7 cellular contexts compared by ENCODE assay signal in genomic region chr17:82917656-82918345, GRCh38.
DNase-seq lines count a peak whose midpoint lies in the region; ATAC-seq and TF ChIP-seq lines count a peak whose summit lies in the region.

No MANE protein-coding gene starts in this region.

- H3K36me3 Mint-ChIP-seq in effector memory CD8-positive, alpha-beta T cell (ENCODE audit: insufficient read depth), result peaks cover 39% of the 10 kb centered on the region

- DNase-seq in SJCRH30 (peak; percentile 71 to 80), NCI-H2227 treated with DMSO at 0.1 percent for 48 hours (lab: John Stamatoyannopoulos, UW) (no peak)
- DNase-seq in effector memory CD8-positive, alpha-beta T cell, result peak in 2 of 3 experiments; percentile 14 to 21
- DNase-seq in stimulated activated CD4-positive, alpha-beta T cell treated with anti-CD3 and anti-CD28 coated beads, Interleukin-2, amount 100 ng/mL, for 24 hours, result peak; percentile 47 to 49

- peak; percentile 59 for ATAC-seq in effector memory CD8-positive, alpha-beta T cell (replicated peaks)
- ATAC-seq in HG02571 (IDR thresholded peaks at IDR 0.05; ENCODE audit: unreplicated experiment) (no peak), GM21723 (IDR thresholded peaks at IDR 0.05; ENCODE audit: unreplicated experiment) (no peak)

- no peaks in the 10 kb centered on the region for H3K9me3 ChIP-seq in SJCRH30 (replicated peaks)

- H3K27me3 Mint-ChIP-seq in effector memory CD8-positive, alpha-beta T cell, result no peaks in the 10 kb centered on the region

- no peak overlapping the region for H3K27ac ChIP-seq in SJCRH30

- peak overlapping the region; percentile 58 to 72 for H3K27ac Mint-ChIP-seq in effector memory CD8-positive, alpha-beta T cell

- H3K9me3 Mint-ChIP-seq in effector memory CD8-positive, alpha-beta T cell, result no peaks in the 10 kb centered on the region

- no peaks in the 10 kb centered on the region for H3K4me1 ChIP-seq in SJCRH30

- H3K4me3 Mint-ChIP-seq in effector memory CD8-positive, alpha-beta T cell, result no peak overlapping the region

- no peaks in the 10 kb centered on the region for H3K27me3 ChIP-seq in SJCRH30

- H3K36me3 ChIP-seq in SJCRH30, result peaks cover 54% of the 10 kb centered on the region

- H3K4me3 ChIP-seq in SJCRH30, result no peak overlapping the region

- TF ChIP-seq CTCF in GM12873 (IDR thresholded peaks at IDR 0.05; ENCODE audit: insufficient read depth, low read depth, low read length, missing control alignments), result peak; percentile 40

- peaks cover 0 to 5% of the 10 kb centered on the region in 2 donors for H3K4me1 Mint-ChIP-seq in effector memory CD8-positive, alpha-beta T cell (ENCODE audit: low read depth in 2 of 2)
